Comparison of ENCODE assay signal across 17 cellular contexts in genomic region chr5:133265257-133265656, GRCh38.
"Had no signal": no experiment of that assay in that cellular context is flagged by ENCODE, and none has a peak within 500 bp of the region (broad histone marks: within the 10 kb centered on the region; RNA-seq: fewer than 3 reads in every experiment).

No MANE protein-coding gene starts in this region.

- ATAC-seq: effector memory CD8-positive, alpha-beta T cell; T-helper 17 cell had no signal

- H3K9me3 Mint-ChIP-seq: activated naive CD4-positive, alpha-beta T cell treated with anti-CD3 and anti-CD28 coated beads, Interleukin-2, amount 10 ng/mL, durations not matched to agents 7 days and 5 days; dendritic cell treated with granulocyte-macrophage colony-stimulating factor and Interleukin-4, amounts not matched to agents 40 ng/mL and 50 ng/mL, for 4 days; effector memory CD8-positive, alpha-beta T cell; natural killer cell treated with Interleukin-12 subunit alpha and Interleukin-12 subunit beta and Interleukin-15 and Interleukin-18, amount 100 ng/mL, for 72 hours; WTC11 had no signal

- H3K4me3 Mint-ChIP-seq: activated naive CD4-positive, alpha-beta T cell treated with anti-CD3 and anti-CD28 coated beads, Interleukin-2, amount 10 ng/mL, durations not matched to agents 7 days and 5 days; dendritic cell treated with granulocyte-macrophage colony-stimulating factor and Interleukin-4, amounts not matched to agents 40 ng/mL and 50 ng/mL, for 4 days; effector memory CD8-positive, alpha-beta T cell; natural killer cell treated with Interleukin-12 subunit alpha and Interleukin-12 subunit beta and Interleukin-15 and Interleukin-18, amount 100 ng/mL, for 72 hours; T-helper 17 cell; WTC11 had no signal

- H3K4me1 Mint-ChIP-seq: activated naive CD4-positive, alpha-beta T cell treated with anti-CD3 and anti-CD28 coated beads, Interleukin-2, amount 10 ng/mL, durations not matched to agents 7 days and 5 days had no signal

- H3K27me3 Mint-ChIP-seq: dendritic cell treated with granulocyte-macrophage colony-stimulating factor and Interleukin-4, amounts not matched to agents 40 ng/mL and 50 ng/mL, for 4 days had no signal

- H3K27ac Mint-ChIP-seq: activated naive CD4-positive, alpha-beta T cell treated with anti-CD3 and anti-CD28 coated beads, Interleukin-2, amount 10 ng/mL, durations not matched to agents 7 days and 5 days; dendritic cell treated with granulocyte-macrophage colony-stimulating factor and Interleukin-4, amounts not matched to agents 40 ng/mL and 50 ng/mL, for 4 days; effector memory CD8-positive, alpha-beta T cell; natural killer cell treated with Interleukin-12 subunit alpha and Interleukin-12 subunit beta and Interleukin-15 and Interleukin-18, amount 100 ng/mL, for 72 hours; T-helper 17 cell; WTC11 had no signal

- H3K4me3 ChIP-seq: skin epidermis, stomach had no signal

- H3K36me3 Mint-ChIP-seq: activated naive CD4-positive, alpha-beta T cell treated with anti-CD3 and anti-CD28 coated beads, Interleukin-2, amount 10 ng/mL, durations not matched to agents 7 days and 5 days; natural killer cell treated with Interleukin-12 subunit alpha and Interleukin-12 subunit beta and Interleukin-15 and Interleukin-18, amount 100 ng/mL, for 72 hours; WTC11 had no signal

- DNase-seq: activated CD4-positive, alpha-beta T cell treated with anti-CD3 and anti-CD28 coated beads for 48 hours; activated CD8-positive, alpha-beta memory T cell treated with anti-CD3 and anti-CD28 coated beads for 24 hours; activated naive CD4-positive, alpha-beta T cell treated with anti-CD3 and anti-CD28 coated beads, Interleukin-2, amount 10 ng/mL, durations not matched to agents 7 days and 5 days; activated T-cell treated with anti-CD3 and anti-CD28 coated beads for 4 hours; effector memory CD8-positive, alpha-beta T cell; foreskin melanocyte; mesendoderm; occipital lobe; right cardiac atrium; stimulated activated CD4-positive, alpha-beta T cell treated with anti-CD3 and anti-CD28 coated beads, Interleukin-15, amount 100 ng/mL, for 24 hours; stimulated activated CD4-positive, alpha-beta T cell treated with anti-CD3 and anti-CD28 coated beads, Interleukin-4, amount 100 ng/mL, for 24 hours; stomach; T-helper 17 cell had no signal
